In genomic region chr2:30181176-30181575, GRCh38 we compare ENCODE assay signal across 17 cellular contexts. TPM values are rescaled to one million over a fixed set of nuclear protein-coding genes. Genes with fewer than 3 reads are reported as not detected.
DNase-seq lines count a peak whose midpoint lies in the region; ATAC-seq, FAIRE-seq and TF ChIP-seq lines count a peak whose summit lies in the region.
"Had no signal": no experiment of that assay in that cellular context is flagged by ENCODE, and none has a peak within 500 bp of the region (broad histone marks: within the 10 kb centered on the region; RNA-seq: fewer than 3 reads in every experiment).

No MANE protein-coding gene starts in this region.

- no peaks in the 10 kb centered on the region for H3K36me3 Mint-ChIP-seq in osteocyte (ENCODE audit: unreplicated experiment)
- H3K36me3 Mint-ChIP-seq: CD4-positive, alpha-beta memory T cell had no signal

- H3K79me2 ChIP-seq in K562 (ENCODE audit: control insufficient read depth, insufficient read depth, low read length) = no peaks in the 10 kb centered on the region

- peak; percentile 74 for FAIRE-seq in K562 (lab: Jason Lieb, UNC)
- FAIRE-seq: A549, G401.6, GM12891 had no signal

- H3K9ac ChIP-seq in K562 (ENCODE audit: insufficient read depth in 1 of 2, low read depth in 2 of 2, low read length in 2 of 2) = peak overlapping the region in 1 of 2 experiments; percentile 14; a peak in 1 of 4 replicates

- peak overlapping the region; percentile 77 for H2AFZ ChIP-seq in K562 (ENCODE audit: low read depth, low read length)
- H2AFZ ChIP-seq: GM23338 had no signal

- ATAC-seq in left ventricle myocardium superior (no peak), K562 (peak; percentile 62), HG03196 (IDR thresholded peaks at IDR 0.05; ENCODE audit: unreplicated experiment) (no peak)
- ATAC-seq: A549, GM23338 had no signal

- TF ChIP-seq EP300 in K562 (IDR thresholded peaks at IDR 0.05; ENCODE audit: low read length) = no peak

- H3K9me1 ChIP-seq in K562 (ENCODE audit: control insufficient read depth, insufficient read depth, low read length) = no peaks in the 10 kb centered on the region

- TF ChIP-seq RAD21 in K562 (CRISPR knock-in tag; conservative IDR thresholded peaks at IDR 0.05 in 1 of 2, IDR thresholded peaks at IDR 0.05 in 1 of 2) = no peak

- H3K9me3 Mint-ChIP-seq in osteocyte (ENCODE audit: unreplicated experiment) = no peaks in the 10 kb centered on the region
- H3K9me3 Mint-ChIP-seq: CD4-positive, alpha-beta memory T cell; GM23338 had no signal

- no peaks in the 10 kb centered on the region for H3K9me3 ChIP-seq in right atrium auricular region
- no peaks in the 10 kb centered on the region for H3K9me3 ChIP-seq in K562 (replicated peaks; ENCODE audit: control insufficient read depth, insufficient read depth, low read depth, low read length)
- H3K9me3 ChIP-seq: A549, BE2C had no signal

- no peaks in the 10 kb centered on the region for H4K20me1 ChIP-seq in K562 (replicated peaks; ENCODE audit: control insufficient read depth, insufficient read depth, low read length)

- no peak overlapping the region for H3K27ac Mint-ChIP-seq in osteocyte (ENCODE audit: unreplicated experiment)
- H3K27ac Mint-ChIP-seq: GM23338 had no signal

- no peak overlapping the region for H3K4me3 Mint-ChIP-seq in osteocyte (ENCODE audit: unreplicated experiment)
- H3K4me3 Mint-ChIP-seq: CD4-positive, alpha-beta memory T cell; GM23338 had no signal

- peaks cover 0 to 28% of the 10 kb centered on the region in 2 donors for H3K4me1 ChIP-seq in right atrium auricular region
- H3K4me1 ChIP-seq in K562 (replicated peaks in 1 of 2; ENCODE audit: control insufficient read depth in 2 of 2, insufficient read depth in 2 of 2, low read length in 2 of 2) = peaks cover 12 to 30% of the 10 kb centered on the region in 2 experiments; a peak in 3 of 5 replicates

- H3K27ac ChIP-seq in right atrium auricular region (no peak overlapping the region), K562 (ENCODE audit: extremely low read depth, low read depth, low read length) (no peak overlapping the region)
- H3K27ac ChIP-seq: A549, C4-2B had no signal

- DNase-seq in right atrium auricular region (ENCODE audit: low spot score) (peak; percentile 30), left ventricle myocardium superior (no peak), K562 (ENCODE audit: extremely low read depth in 1 of 4, low spot score in 3 of 4) (peak in 2 of 4 experiments; percentile 31 to 43), osteocyte (ENCODE audit: extremely low spot score, unreplicated experiment) (peak; percentile 56), DMS79 treated with DMSO at 0.1 percent for 48 hours (lab: John Stamatoyannopoulos, UW) (no peak)
- no peak for DNase-seq in activated CD4-positive, alpha-beta T cell treated with anti-CD3 and anti-CD28 coated beads, Interleukin-2, amount 50 U/mL, for 4 hours
- DNase-seq: BE2C; CD4-positive, alpha-beta memory T cell; DMS79; EL; H7 had no signal

- POLR2A ChIA-PET in K562 (lab: Yijun Ruan, JAX) = interaction anchor here (0.7 to 1.0 kb wide), 2 partner anchors 16 to 479 kb away, joined by 4 read pairs; no protein-coding TSS in a partner anchor

- H3K4me3 ChIP-seq in right atrium auricular region (no peak overlapping the region), K562 (no peak overlapping the region)
- H3K4me3 ChIP-seq: A549, GM23338 had no signal

- in situ Hi-C loops in K562 (cut with MboI) = no loop called here

- peaks cover 11% of the 10 kb centered on the region for H3K4me1 Mint-ChIP-seq in osteocyte (ENCODE audit: unreplicated experiment)
- H3K4me1 Mint-ChIP-seq: GM23338 had no signal

- CTCF ChIA-PET in K562 (lab: Yijun Ruan, JAX; ENCODE audit: low intra/inter-chr PET ratio) = no interaction called here

- 12% methylated on average over 6 of the region's 7 CpGs for WGBS in K562 (ENCODE audit: insufficient coverage, low coverage, missing lambda C conversion rate)

- TF ChIP-seq CTCF in right atrium auricular region (IDR thresholded peaks at IDR 0.05) = no peak
- TF ChIP-seq CTCF in K562 (IDR thresholded peaks at IDR 0.05 in 2 of 3, conservative IDR thresholded peaks at IDR 0.05 in 1 of 3; ENCODE audit: insufficient read depth in 2 of 3, low read depth in 1 of 3, low read length in 3 of 3) = no peak
- no peak for TF ChIP-seq CTCF in osteocyte (IDR thresholded peaks at IDR 0.05)

- no peaks in the 10 kb centered on the region for H3K27me3 ChIP-seq in right atrium auricular region
- H3K27me3 ChIP-seq in K562 (ENCODE audit: control insufficient read depth in 2 of 2, insufficient read depth in 2 of 2, low read length in 2 of 2) = no peaks in the 10 kb centered on the region
- H3K27me3 ChIP-seq: BE2C had no signal

- H3K4me2 ChIP-seq in K562 (ENCODE audit: insufficient read depth, low read length) = peak overlapping the region; percentile 37; the same call in 1 of the 2 replicates
- H3K4me2 ChIP-seq: A549, GM23338 had no signal

- intact Hi-C loops in left ventricle myocardium superior (cut with micrococcal nuclease) (no loop called here), K562 (cut with micrococcal nuclease) (no loop called here)

- BruUV-seq in K562 (replicated peaks; lab: Mats Ljungman, UMichigan) = no TSS peak

- no peak for TF ChIP-seq POLR2A in K562 (conservative IDR thresholded peaks at IDR 0.05)

- H3K36me3 ChIP-seq in right atrium auricular region (no peaks in the 10 kb centered on the region), K562 (ENCODE audit: control insufficient read depth, insufficient read depth, low read length) (no peaks in the 10 kb centered on the region; the same call in 2 of the 3 replicates)
- H3K36me3 ChIP-seq: BE2C had no signal

- peaks cover 3% of the 10 kb centered on the region for H3K27me3 Mint-ChIP-seq in osteocyte (ENCODE audit: unreplicated experiment)

TF ChIP-seq in K562, 482 proteins besides CTCF, POLR2A, EP300 and RAD21:
- TF ChIP-seq HDAC1 (IDR thresholded peaks at IDR 0.05) = no peak
- TF ChIP-seq SPI1 (IDR thresholded peaks at IDR 0.05; ENCODE audit: borderline replicate concordance, low read depth, low read length) = peak; percentile 86; the same call in 1 of the 2 replicates

RNA-seq across cellular contexts. Expression of gene YPEL5, which starts 34.4 kb away (rescaled TPM):
- 10 to 100 TPM; 36.3 to 45.5 TPM for total RNA-seq in right atrium auricular region
- total RNA-seq in left ventricle myocardium superior = 76.3 TPM
- 9.5 and 20.9 TPM in 2 replicates for total RNA-seq in K562 (2011; cell fraction: chromatin; rRNA removed; ENCODE audit: low replicate concordance)
- total RNA-seq in K562 (2011; cell fraction: nucleolus; rRNA removed) = 5.9 and 6.2 TPM in 2 replicates
- total RNA-seq in K562 (2011; cell fraction: nucleoplasm; rRNA removed) = 13.0 and 14.9 TPM in 2 replicates
- total RNA-seq in K562 (2014; rRNA removed) = 7.8 and 9.1 TPM in 2 replicates
- total RNA-seq in K562 (2014; rRNA removed; fragmentation: Illumina TruSeq; extraction: Trizol) = 10.3 and 13.4 TPM in 2 replicates
- total RNA-seq in K562 (2015; rRNA removed; fragmentation: Illumina TruSeq; extraction: Trizol) = 4.9 and 5.4 TPM in 2 replicates
- 12.0 and 12.3 TPM in 2 replicates for total RNA-seq in K562 (2021)
- polyA plus RNA-seq in K562 (2011; rRNA removed) = 34.4 and 37.4 TPM in 2 replicates
- 14.7 and 17.6 TPM in 2 replicates for polyA plus RNA-seq in K562 (2011; cell fraction: cytosol; rRNA removed)
- 10.9 and 20.4 TPM in 2 replicates for polyA plus RNA-seq in K562 (2011; cell fraction: nucleus; rRNA removed)
- 12.8 and 40.6 TPM in 2 replicates for polyA plus RNA-seq in K562 (2012)
- 10.9 and 11.9 TPM in 2 replicates for polyA plus RNA-seq in K562 (2014; fragmentation: Illumina TruSeq; extraction: Trizol)
- 10 to 100 TPM; 19.0 to 23.8 TPM for polyA plus RNA-seq in K562 (2014; fragmentation: Nextera tagmentation; extraction: Ambion mirVana)
- polyA plus RNA-seq in K562 (2014; rRNA removed) = 13.5 and 15.0 TPM in 2 replicates
- polyA minus RNA-seq in K562 (2011; rRNA and poly(A)+ RNA removed) = 31.6 and 33.5 TPM in 2 replicates
- 10.4 and 11.4 TPM in 2 replicates for polyA minus RNA-seq in K562 (2011; cell fraction: cytosol; rRNA and poly(A)+ RNA removed)
- 6.6 and 11.2 TPM in 2 replicates for polyA minus RNA-seq in K562 (2011; cell fraction: nucleus; rRNA and poly(A)+ RNA removed)
- total RNA-seq in osteocyte = 86.0 and 96.1 TPM in 2 replicates

RNA-seq across cellular contexts. Expression of gene LBH, which starts 50.2 kb away (rescaled TPM):
- total RNA-seq in right atrium auricular region (10 to 100 TPM; 18.9 to 54.6 TPM), left ventricle myocardium superior (129 TPM), K562 (2014; rRNA removed) (7.4 and 23.5 TPM in 2 replicates), K562 (2014; rRNA removed; fragmentation: Illumina TruSeq; extraction: Trizol) (5.7 and 6.0 TPM in 2 replicates), K562 (2015; rRNA removed; fragmentation: Illumina TruSeq; extraction: Trizol) (4.6 and 7.3 TPM in 2 replicates), K562 (2021) (9.5 and 12.1 TPM in 2 replicates), osteocyte (65.0 and 74.7 TPM in 2 replicates)
- 4.1 and 9.5 TPM in 2 replicates for total RNA-seq in K562 (2011; cell fraction: chromatin; rRNA removed; ENCODE audit: low replicate concordance)
- total RNA-seq in K562 (2011; cell fraction: nucleolus; rRNA removed) = 14.5 and 15.2 TPM in 2 replicates
- total RNA-seq in K562 (2011; cell fraction: nucleoplasm; rRNA removed) = 8.9 and 11.3 TPM in 2 replicates
- polyA plus RNA-seq in K562 (2011; rRNA removed) (8.2 and 9.5 TPM in 2 replicates), K562 (2014; fragmentation: Illumina TruSeq; extraction: Trizol) (8.1 TPM in 2 replicates), K562 (2014; fragmentation: Nextera tagmentation; extraction: Ambion mirVana) (1 to 10 TPM; 3.1 to 5.9 TPM), K562 (2014; rRNA removed) (9.4 and 13.4 TPM in 2 replicates)
- polyA plus RNA-seq in K562 (2011; cell fraction: cytosol; rRNA removed) = 13.7 and 24.2 TPM in 2 replicates
- 4.1 and 4.6 TPM in 2 replicates for polyA plus RNA-seq in K562 (2011; cell fraction: nucleus; rRNA removed)
- polyA plus RNA-seq in K562 (2012) = 6.0 and 6.2 TPM in 2 replicates
- polyA minus RNA-seq in K562 (2011; rRNA and poly(A)+ RNA removed) = 10.9 and 13.0 TPM in 2 replicates
- polyA minus RNA-seq in K562 (2011; cell fraction: cytosol; rRNA and poly(A)+ RNA removed) = 5.6 and 12.1 TPM in 2 replicates
- 7.7 and 15.4 TPM in 2 replicates for polyA minus RNA-seq in K562 (2011; cell fraction: nucleus; rRNA and poly(A)+ RNA removed)

Comparison
In these comparisons a context has a peak if more than half of its experiments do, and no peak if none do; other contexts are left out.
1. DNase-seq: peak in right atrium auricular region (single experiment) and osteocyte (single experiment); none in left ventricle myocardium superior (single experiment), DMS79 treated with DMSO at 0.1 percent for 48 hours (single experiment) and activated CD4-positive, alpha-beta T cell treated with anti-CD3 and anti-CD28 coated beads, Interleukin-2, amount 50 U/mL, for 4 hours (0 of 2).